In genomic region chr4:178192611-178193010, GRCh38 we compare ENCODE assay signal across 30 cellular contexts.
"Had no signal": no experiment of that assay in that cellular context is flagged by ENCODE, and none has a peak within 500 bp of the region (broad histone marks: within the 10 kb centered on the region; RNA-seq: fewer than 3 reads in every experiment).

No MANE protein-coding gene starts in this region.

- H3K4me3 Mint-ChIP-seq: natural killer cell; nephron; neural progenitor cell; stimulated activated naive B cell treated with anti-CD40 and anti-IgM and Interleukin-4, amounts not matched to agents 10 μg/mL and 1 μg/mL and 100 μg/mL, for 72 hours; stimulated activated naive CD8-positive, alpha-beta T cell treated with anti-CD3 and anti-CD28 coated beads, Interleukin-15, Interleukin-2, amounts not matched to agents 100 ng/mL and 50 ng/mL, for 24 hours had no signal

- FAIRE-seq: urothelium cell line had no signal

- H3K4me1 ChIP-seq: neural progenitor cell, parathyroid adenoma, psoas muscle, spleen, stomach, thyroid gland, tibial nerve, upper lobe of left lung, vagina had no signal

- H3K36me3 Mint-ChIP-seq: neural progenitor cell; stimulated activated naive B cell treated with anti-CD40 and anti-IgM and Interleukin-4, amounts not matched to agents 10 μg/mL and 1 μg/mL and 100 μg/mL, for 72 hours had no signal

- H3K27me3 ChIP-seq: neural progenitor cell, ovary, spleen, stomach, thyroid gland, tibial nerve, upper lobe of left lung, vagina had no signal

- DNase-seq: natural killer cell; occipital lobe; ovary; posterior cingulate gyrus; psoas muscle; right cardiac atrium; spleen; stimulated activated CD4-positive, alpha-beta T cell treated with anti-CD3 and anti-CD28 coated beads, Interleukin-12 subunit alpha, Interleukin-12 subunit beta, amount 100 ng/mL, for 4 hours; stimulated activated CD4-positive, alpha-beta T cell treated with anti-CD3 and anti-CD28 coated beads, Interleukin-1b, Interleukin-23, amount 100 ng/mL, for 48 hours; stimulated activated CD4-positive, alpha-beta T cell treated with anti-CD3 and anti-CD28 coated beads, Interleukin-4, amount 100 ng/mL, for 1 hour; stimulated activated CD4-positive, alpha-beta T cell treated with anti-CD3 and anti-CD28 coated beads, Interleukin-4, amount 100 ng/mL, for 4 hours; stimulated activated CD8-positive, alpha-beta memory T cell treated with anti-CD3 and anti-CD28 coated beads, Interleukin-4, amount 100 ng/mL, for 48 hours; stimulated activated naive B cell treated with anti-CD40 and anti-IgM and Interleukin-4, amounts not matched to agents 10 μg/mL and 1 μg/mL and 100 μg/mL, for 72 hours; stimulated activated naive CD4-positive, alpha-beta T cell treated with Interleukin-2 at 50 U/mL for 16 hours; stomach; thyroid gland; trophoblast cell; upper lobe of left lung had no signal

- ATAC-seq: natural killer cell; psoas muscle; right cardiac atrium; sciatic nerve; stimulated activated naive B cell treated with anti-CD40 and anti-IgM and Interleukin-4, amounts not matched to agents 10 μg/mL and 1 μg/mL and 100 μg/mL, for 72 hours had no signal

- H3K9me3 Mint-ChIP-seq: nephron, neural progenitor cell had no signal

- H3K27me3 Mint-ChIP-seq: progenitor cell of endocrine pancreas; stimulated activated naive B cell treated with anti-CD40 and anti-IgM and Interleukin-4, amounts not matched to agents 10 μg/mL and 1 μg/mL and 100 μg/mL, for 72 hours; stimulated activated naive CD8-positive, alpha-beta T cell treated with anti-CD3 and anti-CD28 coated beads, Interleukin-15, Interleukin-2, amounts not matched to agents 100 ng/mL and 50 ng/mL, for 24 hours had no signal

- H3K27ac ChIP-seq: neural progenitor cell, ovary, parathyroid adenoma, psoas muscle, skin epidermis, spleen, stomach, thoracic aorta, thyroid gland, tibial nerve, upper lobe of left lung, vagina had no signal

- H3K27ac Mint-ChIP-seq: natural killer cell; nephron; neural progenitor cell; progenitor cell of endocrine pancreas; stimulated activated naive B cell treated with anti-CD40 and anti-IgM and Interleukin-4, amounts not matched to agents 10 μg/mL and 1 μg/mL and 100 μg/mL, for 72 hours; stimulated activated naive CD8-positive, alpha-beta T cell treated with anti-CD3 and anti-CD28 coated beads, Interleukin-15, Interleukin-2, amounts not matched to agents 100 ng/mL and 50 ng/mL, for 24 hours had no signal

- H3K4me3 ChIP-seq: neural progenitor cell, ovary, psoas muscle, skin epidermis, smooth muscle cell, spleen, stomach, thoracic aorta, thyroid gland, tibial nerve, upper lobe of left lung, vagina had no signal

- H3K9ac ChIP-seq: neural progenitor cell, parathyroid adenoma had no signal

- H3K9me3 ChIP-seq: ovary, psoas muscle, stomach, thoracic aorta, thyroid gland, tibial nerve, upper lobe of left lung, vagina had no signal

- H3K4me1 Mint-ChIP-seq: natural killer cell; nephron; neural progenitor cell; stimulated activated naive B cell treated with anti-CD40 and anti-IgM and Interleukin-4, amounts not matched to agents 10 μg/mL and 1 μg/mL and 100 μg/mL, for 72 hours had no signal

- H3K4me2 ChIP-seq: neural progenitor cell, smooth muscle cell had no signal

- H3K79me2 ChIP-seq: parathyroid adenoma had no signal

- H2AFZ ChIP-seq: neural progenitor cell, parathyroid adenoma had no signal

- H3K36me3 ChIP-seq: neural progenitor cell, ovary, spleen, stomach, thoracic aorta, thyroid gland, tibial nerve, upper lobe of left lung, vagina had no signal
